ENCODE assay signal across 1 cellular context in the genomic region with DNA sequence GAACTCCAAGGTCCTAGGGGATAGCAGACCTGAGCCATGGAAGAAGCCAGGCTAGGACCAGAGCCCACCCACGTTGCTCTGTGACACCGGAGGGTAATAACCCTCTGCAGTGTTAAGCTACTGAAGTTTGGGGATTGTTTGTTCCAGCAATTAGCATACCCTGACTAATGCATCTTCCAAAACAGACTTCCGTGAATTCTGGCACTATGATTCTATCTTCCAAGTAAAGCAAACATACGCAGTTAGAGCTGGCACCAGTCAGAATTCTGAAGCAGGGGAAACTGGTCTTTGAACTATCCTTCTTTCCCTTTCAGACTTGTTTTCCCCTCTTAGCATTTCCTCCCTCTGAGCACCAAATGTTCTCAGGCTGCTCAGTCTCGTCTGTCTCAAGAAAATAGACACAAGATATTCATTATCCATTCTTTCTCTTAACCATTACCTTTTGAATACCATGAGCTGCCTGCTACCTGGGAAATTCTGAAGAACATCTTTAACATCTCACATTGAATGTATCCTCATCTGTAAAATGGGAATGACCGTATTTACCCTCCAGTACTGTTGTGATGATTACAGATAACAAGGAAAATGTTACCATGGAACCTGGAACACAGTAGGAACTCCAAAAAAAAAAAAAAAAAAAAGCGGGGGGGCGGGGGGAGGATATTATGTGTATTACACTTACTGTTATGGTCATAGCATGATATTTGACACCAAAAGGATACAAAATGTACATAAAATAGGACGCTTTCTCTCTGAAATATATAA.
TF ChIP-seq lines count a peak whose summit lies in the region.

No MANE protein-coding gene starts in this region.

TF ChIP-seq in GM23338, 12 proteins besides CTCF, POLR2A, EP300 and RAD21 (continued from another document):
- no peak for TF ChIP-seq CREB1 (CRISPR knock-in tag; IDR thresholded peaks at IDR 0.05; ENCODE audit: low read depth)
- no peak for TF ChIP-seq POLR2AphosphoS5 (IDR thresholded peaks at IDR 0.05; ENCODE audit: low read depth)
- no peak for TF ChIP-seq STAT1 (IDR thresholded peaks at IDR 0.05; ENCODE audit: unreplicated experiment)
- TF ChIP-seq, protein P1, sequence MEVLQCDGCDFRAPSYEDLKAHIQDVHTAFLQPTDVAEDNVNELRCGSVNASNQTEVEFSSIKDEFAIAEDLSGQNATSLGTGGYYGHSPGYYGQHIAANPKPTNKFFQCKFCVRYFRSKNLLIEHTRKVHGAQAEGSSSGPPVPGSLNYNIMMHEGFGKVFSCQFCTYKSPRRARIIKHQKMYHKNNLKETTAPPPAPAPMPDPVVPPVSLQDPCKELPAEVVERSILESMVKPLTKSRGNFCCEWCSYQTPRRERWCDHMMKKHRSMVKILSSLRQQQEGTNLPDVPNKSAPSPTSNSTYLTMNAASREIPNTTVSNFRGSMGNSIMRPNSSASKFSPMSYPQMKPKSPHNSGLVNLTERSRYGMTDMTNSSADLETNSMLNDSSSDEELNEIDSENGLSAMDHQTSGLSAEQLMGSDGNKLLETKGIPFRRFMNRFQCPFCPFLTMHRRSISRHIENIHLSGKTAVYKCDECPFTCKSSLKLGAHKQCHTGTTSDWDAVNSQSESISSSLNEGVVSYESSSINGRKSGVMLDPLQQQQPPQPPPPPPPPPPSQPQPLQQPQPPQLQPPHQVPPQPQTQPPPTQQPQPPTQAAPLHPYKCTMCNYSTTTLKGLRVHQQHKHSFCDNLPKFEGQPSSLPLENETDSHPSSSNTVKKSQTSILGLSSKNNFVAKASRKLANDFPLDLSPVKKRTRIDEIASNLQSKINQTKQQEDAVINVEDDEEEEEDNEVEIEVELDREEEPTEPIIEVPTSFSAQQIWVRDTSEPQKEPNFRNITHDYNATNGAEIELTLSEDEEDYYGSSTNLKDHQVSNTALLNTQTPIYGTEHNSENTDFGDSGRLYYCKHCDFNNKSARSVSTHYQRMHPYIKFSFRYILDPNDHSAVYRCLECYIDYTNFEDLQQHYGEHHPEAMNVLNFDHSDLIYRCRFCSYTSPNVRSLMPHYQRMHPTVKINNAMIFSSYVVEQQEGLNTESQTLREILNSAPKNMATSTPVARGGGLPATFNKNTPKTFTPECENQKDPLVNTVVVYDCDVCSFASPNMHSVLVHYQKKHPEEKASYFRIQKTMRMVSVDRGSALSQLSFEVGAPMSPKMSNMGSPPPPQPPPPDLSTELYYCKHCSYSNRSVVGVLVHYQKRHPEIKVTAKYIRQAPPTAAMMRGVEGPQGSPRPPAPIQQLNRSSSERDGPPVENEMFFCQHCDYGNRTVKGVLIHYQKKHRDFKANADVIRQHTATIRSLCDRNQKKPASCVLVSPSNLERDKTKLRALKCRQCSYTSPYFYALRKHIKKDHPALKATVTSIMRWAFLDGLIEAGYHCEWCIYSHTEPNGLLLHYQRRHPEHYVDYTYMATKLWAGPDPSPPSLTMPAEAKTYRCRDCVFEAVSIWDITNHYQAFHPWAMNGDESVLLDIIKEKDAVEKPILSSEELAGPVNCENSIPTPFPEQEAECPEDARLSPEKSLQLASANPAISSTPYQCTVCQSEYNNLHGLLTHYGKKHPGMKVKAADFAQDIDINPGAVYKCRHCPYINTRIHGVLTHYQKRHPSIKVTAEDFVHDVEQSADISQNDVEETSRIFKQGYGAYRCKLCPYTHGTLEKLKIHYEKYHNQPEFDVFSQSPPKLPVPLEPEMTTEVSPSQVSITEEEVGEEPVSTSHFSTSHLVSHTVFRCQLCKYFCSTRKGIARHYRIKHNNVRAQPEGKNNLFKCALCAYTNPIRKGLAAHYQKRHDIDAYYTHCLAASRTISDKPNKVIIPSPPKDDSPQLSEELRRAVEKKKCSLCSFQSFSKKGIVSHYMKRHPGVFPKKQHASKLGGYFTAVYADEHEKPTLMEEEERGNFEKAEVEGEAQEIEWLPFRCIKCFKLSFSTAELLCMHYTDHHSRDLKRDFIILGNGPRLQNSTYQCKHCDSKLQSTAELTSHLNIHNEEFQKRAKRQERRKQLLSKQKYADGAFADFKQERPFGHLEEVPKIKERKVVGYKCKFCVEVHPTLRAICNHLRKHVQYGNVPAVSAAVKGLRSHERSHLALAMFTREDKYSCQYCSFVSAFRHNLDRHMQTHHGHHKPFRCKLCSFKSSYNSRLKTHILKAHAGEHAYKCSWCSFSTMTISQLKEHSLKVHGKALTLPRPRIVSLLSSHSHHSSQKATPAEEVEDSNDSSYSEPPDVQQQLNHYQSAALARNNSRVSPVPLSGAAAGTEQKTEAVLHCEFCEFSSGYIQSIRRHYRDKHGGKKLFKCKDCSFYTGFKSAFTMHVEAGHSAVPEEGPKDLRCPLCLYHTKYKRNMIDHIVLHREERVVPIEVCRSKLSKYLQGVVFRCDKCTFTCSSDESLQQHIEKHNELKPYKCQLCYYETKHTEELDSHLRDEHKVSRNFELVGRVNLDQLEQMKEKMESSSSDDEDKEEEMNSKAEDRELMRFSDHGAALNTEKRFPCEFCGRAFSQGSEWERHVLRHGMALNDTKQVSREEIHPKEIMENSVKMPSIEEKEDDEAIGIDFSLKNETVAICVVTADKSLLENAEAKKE (CRISPR knock-in tag; IDR thresholded peaks at IDR 0.05) = no peak
- TF ChIP-seq ZNF114 (CRISPR knock-in tag; IDR thresholded peaks at IDR 0.05) = no peak
- no peak for TF ChIP-seq JUNB (IDR thresholded peaks at IDR 0.05; ENCODE audit: unreplicated experiment)
- TF ChIP-seq EZH2phosphoT487 (IDR thresholded peaks at IDR 0.05; ENCODE audit: unreplicated experiment) = no peak
